2 cellular contexts compared by ENCODE assay signal in genomic region chrX:73839152-73839551, GRCh38.
TF ChIP-seq lines count a peak whose summit lies in the region.

No MANE protein-coding gene starts in this region.

TF ChIP-seq in SK-N-SH, 30 proteins besides CTCF, POLR2A, EP300 and RAD21 (continued from another document):
- TF ChIP-seq FOSL2 (IDR thresholded peaks at IDR 0.05; ENCODE audit: borderline replicate concordance, low read depth) (no peak), MXI1 (IDR thresholded peaks at IDR 0.05; ENCODE audit: low read depth, low read length) (no peak), JUND (IDR thresholded peaks at IDR 0.05) (no peak), TCF12 (IDR thresholded peaks at IDR 0.05) (no peak), TAF1 (IDR thresholded peaks at IDR 0.05; ENCODE audit: borderline replicate concordance, low read depth, low read length) (no peak), SMC3 (IDR thresholded peaks at IDR 0.05; ENCODE audit: low read depth, low read length) (no peak), GATA2 (CRISPR knock-in tag; IDR thresholded peaks at IDR 0.05) (no peak), ELF1 (IDR thresholded peaks at IDR 0.05) (no peak)
- TF ChIP-seq, protein P1, sequence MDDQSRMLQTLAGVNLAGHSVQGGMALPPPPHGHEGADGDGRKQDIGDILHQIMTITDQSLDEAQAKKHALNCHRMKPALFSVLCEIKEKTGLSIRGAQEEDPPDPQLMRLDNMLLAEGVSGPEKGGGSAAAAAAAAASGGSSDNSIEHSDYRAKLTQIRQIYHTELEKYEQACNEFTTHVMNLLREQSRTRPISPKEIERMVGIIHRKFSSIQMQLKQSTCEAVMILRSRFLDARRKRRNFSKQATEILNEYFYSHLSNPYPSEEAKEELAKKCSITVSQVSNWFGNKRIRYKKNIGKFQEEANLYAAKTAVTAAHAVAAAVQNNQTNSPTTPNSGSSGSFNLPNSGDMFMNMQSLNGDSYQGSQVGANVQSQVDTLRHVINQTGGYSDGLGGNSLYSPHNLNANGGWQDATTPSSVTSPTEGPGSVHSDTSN (IDR thresholded peaks at IDR 0.05) = no peak
- TF ChIP-seq, protein P2, sequence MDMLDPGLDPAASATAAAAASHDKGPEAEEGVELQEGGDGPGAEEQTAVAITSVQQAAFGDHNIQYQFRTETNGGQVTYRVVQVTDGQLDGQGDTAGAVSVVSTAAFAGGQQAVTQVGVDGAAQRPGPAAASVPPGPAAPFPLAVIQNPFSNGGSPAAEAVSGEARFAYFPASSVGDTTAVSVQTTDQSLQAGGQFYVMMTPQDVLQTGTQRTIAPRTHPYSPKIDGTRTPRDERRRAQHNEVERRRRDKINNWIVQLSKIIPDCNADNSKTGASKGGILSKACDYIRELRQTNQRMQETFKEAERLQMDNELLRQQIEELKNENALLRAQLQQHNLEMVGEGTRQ (IDR thresholded peaks at IDR 0.05; ENCODE audit: borderline replicate concordance, low read depth, low read length) = no peak
- TF ChIP-seq, protein P3, sequence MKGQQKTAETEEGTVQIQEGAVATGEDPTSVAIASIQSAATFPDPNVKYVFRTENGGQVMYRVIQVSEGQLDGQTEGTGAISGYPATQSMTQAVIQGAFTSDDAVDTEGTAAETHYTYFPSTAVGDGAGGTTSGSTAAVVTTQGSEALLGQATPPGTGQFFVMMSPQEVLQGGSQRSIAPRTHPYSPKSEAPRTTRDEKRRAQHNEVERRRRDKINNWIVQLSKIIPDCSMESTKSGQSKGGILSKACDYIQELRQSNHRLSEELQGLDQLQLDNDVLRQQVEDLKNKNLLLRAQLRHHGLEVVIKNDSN (IDR thresholded peaks at IDR 0.05; ENCODE audit: borderline replicate concordance, low read depth) = no peak
TF ChIP-seq in SK-N-SH: peak in this region for 0.

TF ChIP-seq in SK-N-SH treated with all-trans-retinoic acid at 6 μM for 48 hours, 23 proteins besides CTCF, POLR2A, EP300 and RAD21 (continued from another document):
- TF ChIP-seq, protein P4, sequence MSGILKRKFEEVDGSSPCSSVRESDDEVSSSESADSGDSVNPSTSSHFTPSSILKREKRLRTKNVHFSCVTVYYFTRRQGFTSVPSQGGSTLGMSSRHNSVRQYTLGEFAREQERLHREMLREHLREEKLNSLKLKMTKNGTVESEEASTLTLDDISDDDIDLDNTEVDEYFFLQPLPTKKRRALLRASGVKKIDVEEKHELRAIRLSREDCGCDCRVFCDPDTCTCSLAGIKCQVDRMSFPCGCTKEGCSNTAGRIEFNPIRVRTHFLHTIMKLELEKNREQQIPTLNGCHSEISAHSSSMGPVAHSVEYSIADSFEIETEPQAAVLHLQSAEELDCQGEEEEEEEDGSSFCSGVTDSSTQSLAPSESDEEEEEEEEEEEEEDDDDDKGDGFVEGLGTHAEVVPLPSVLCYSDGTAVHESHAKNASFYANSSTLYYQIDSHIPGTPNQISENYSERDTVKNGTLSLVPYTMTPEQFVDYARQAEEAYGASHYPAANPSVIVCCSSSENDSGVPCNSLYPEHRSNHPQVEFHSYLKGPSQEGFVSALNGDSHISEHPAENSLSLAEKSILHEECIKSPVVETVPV (CRISPR knock-in tag; IDR thresholded peaks at IDR 0.05) = no peak
- TF ChIP-seq, protein P5, sequence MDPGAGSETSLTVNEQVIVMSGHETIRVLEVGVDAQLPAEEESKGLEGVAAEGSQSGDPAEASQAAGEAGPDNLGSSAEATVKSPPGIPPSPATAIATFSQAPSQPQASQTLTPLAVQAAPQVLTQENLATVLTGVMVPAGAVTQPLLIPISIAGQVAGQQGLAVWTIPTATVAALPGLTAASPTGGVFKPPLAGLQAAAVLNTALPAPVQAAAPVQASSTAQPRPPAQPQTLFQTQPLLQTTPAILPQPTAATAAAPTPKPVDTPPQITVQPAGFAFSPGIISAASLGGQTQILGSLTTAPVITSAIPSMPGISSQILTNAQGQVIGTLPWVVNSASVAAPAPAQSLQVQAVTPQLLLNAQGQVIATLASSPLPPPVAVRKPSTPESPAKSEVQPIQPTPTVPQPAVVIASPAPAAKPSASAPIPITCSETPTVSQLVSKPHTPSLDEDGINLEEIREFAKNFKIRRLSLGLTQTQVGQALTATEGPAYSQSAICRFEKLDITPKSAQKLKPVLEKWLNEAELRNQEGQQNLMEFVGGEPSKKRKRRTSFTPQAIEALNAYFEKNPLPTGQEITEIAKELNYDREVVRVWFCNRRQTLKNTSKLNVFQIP (CRISPR knock-in tag; IDR thresholded peaks at IDR 0.05; ENCODE audit: borderline replicate concordance, low read depth) = no peak
- TF ChIP-seq RARB (CRISPR knock-in tag; IDR thresholded peaks at IDR 0.05) (no peak), CSDC2 (CRISPR knock-in tag; IDR thresholded peaks at IDR 0.05) (no peak)
TF ChIP-seq in SK-N-SH treated with all-trans-retinoic acid at 6 μM for 48 hours: peak in this region for 0.
